Comparison of ENCODE assay signal across 27 cellular contexts in the genomic region with DNA sequence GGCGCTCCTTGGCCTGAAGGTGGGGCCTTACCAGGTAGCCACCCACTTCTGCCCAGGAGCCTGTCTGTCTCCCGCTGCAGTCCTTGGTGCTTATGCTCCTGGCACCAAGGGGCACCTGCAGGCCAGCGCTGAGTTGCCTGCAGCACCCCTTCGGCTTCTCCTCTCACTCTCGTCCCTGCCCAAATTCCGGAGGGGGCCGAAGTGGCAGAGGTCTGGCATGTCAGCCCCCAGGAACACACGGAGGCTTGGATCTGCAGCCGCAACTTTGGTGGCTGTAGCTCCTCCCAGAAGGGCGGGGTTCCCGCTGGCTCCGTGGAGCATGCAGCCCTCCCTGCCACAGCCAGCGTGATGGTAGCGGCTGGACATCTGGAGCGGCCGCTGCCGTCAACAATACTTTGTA. TPM values are rescaled to one million over a fixed set of nuclear protein-coding genes. Genes with fewer than 3 reads are reported as not detected.
"Had no signal": no experiment of that assay in that cellular context is flagged by ENCODE, and none has a peak within 500 bp of the region (broad histone marks: within the 10 kb centered on the region; RNA-seq: fewer than 3 reads in every experiment).

No MANE protein-coding gene starts in this region.

- H3K27me3 ChIP-seq: cardiac muscle cell, SJSA1 had no signal

- H3K27ac Mint-ChIP-seq: activated CD4-positive, alpha-beta memory T cell treated with anti-CD3 and anti-CD28 coated beads for 36 hours; activated CD4-positive, alpha-beta T cell treated with anti-CD3 and anti-CD28 coated beads, Interleukin-2, amount 10 ng/mL, durations not matched to agents 7 days and 5 days; activated T-cell treated with anti-CD3 and anti-CD28 coated beads, Interleukin-2, amount 50 U/mL, for 72 hours; activated T-helper 2 cell treated with anti-CD3 and anti-CD28 coated beads, Interferon-gamma antibody, Interleukin-2, Interleukin-4, amounts not matched to agents 10 μg/mL and 5 μg/mL and 100 μg/mL, durations not matched to agents 14 hours and 24 hours and 36 hours; brain; T-helper 2 cell treated with Interferon-gamma antibody and Interleukin-4, amounts not matched to agents 5 μg/mL and 100 μg/mL, for 36 hours had no signal

- H3K27ac ChIP-seq: cardiac muscle cell, SJSA1 had no signal

- DNase-seq: activated CD4-positive, alpha-beta memory T cell treated with anti-CD3 and anti-CD28 coated beads for 36 hours; activated CD4-positive, alpha-beta T cell treated with anti-CD3 and anti-CD28 coated beads, Interleukin-2, amount 10 ng/mL, durations not matched to agents 7 days and 5 days; activated CD8-positive, alpha-beta memory T cell treated with anti-CD3 and anti-CD28 coated beads for 24 hours; activated naive CD4-positive, alpha-beta T cell treated with anti-CD3 and anti-CD28 coated beads, Interleukin-2, amount 50 U/mL, for 16 hours; activated T-cell treated with anti-CD3 and anti-CD28 coated beads, Interleukin-2, amount 50 U/mL, for 72 hours; amniotic stem cell; Kasumi-1; KBM-7; NCI-H1105 treated with DMSO at 0.1 percent for 48 hours; NCI-H1436 treated with DMSO at 0.1 percent for 48 hours; NCI-H187; NCI-H2081; NCI-H446 treated with DMSO at 0.1 percent for 48 hours; NCI-H524 treated with DMSO at 0.1 percent for 48 hours; NCI-H774; RPMI8226; SHP77; SW 1271 had no signal

- H3K4me3 ChIP-seq: cardiac muscle cell, SJSA1 had no signal

- H3K9me3 ChIP-seq: SJSA1 had no signal

- H3K36me3 ChIP-seq: cardiac muscle cell, SJSA1 had no signal

- FAIRE-seq: astrocyte had no signal

- H3K4me3 Mint-ChIP-seq: activated CD4-positive, alpha-beta memory T cell treated with anti-CD3 and anti-CD28 coated beads for 36 hours; activated CD4-positive, alpha-beta T cell treated with anti-CD3 and anti-CD28 coated beads, Interleukin-2, amount 10 ng/mL, durations not matched to agents 7 days and 5 days; activated T-cell treated with anti-CD3 and anti-CD28 coated beads, Interleukin-2, amount 50 U/mL, for 72 hours; brain; T-helper 2 cell treated with Interferon-gamma antibody and Interleukin-4, amounts not matched to agents 5 μg/mL and 100 μg/mL, for 36 hours had no signal

- ATAC-seq: activated T-cell treated with anti-CD3 and anti-CD28 coated beads, Interleukin-2, amount 50 U/mL, for 72 hours; Panc1; SK-N-SH treated with all-trans-retinoic acid at 6 μM for 48 hours had no signal

- H3K4me1 Mint-ChIP-seq: activated CD4-positive, alpha-beta T cell treated with anti-CD3 and anti-CD28 coated beads, Interleukin-2, amount 10 ng/mL, durations not matched to agents 7 days and 5 days; brain had no signal

- H3K9me3 Mint-ChIP-seq: activated T-helper 2 cell treated with anti-CD3 and anti-CD28 coated beads, Interferon-gamma antibody, Interleukin-2, Interleukin-4, amounts not matched to agents 10 μg/mL and 5 μg/mL and 100 μg/mL, durations not matched to agents 14 hours and 24 hours and 36 hours; brain; T-helper 2 cell treated with Interferon-gamma antibody and Interleukin-4, amounts not matched to agents 5 μg/mL and 100 μg/mL, for 36 hours had no signal

- H3K36me3 Mint-ChIP-seq: activated CD4-positive, alpha-beta memory T cell treated with anti-CD3 and anti-CD28 coated beads for 36 hours; brain had no signal

RNA-seq across cellular contexts. Expression of a gene that starts 37.7 kb away (rescaled TPM):
- total RNA-seq: activated CD4-positive, alpha-beta memory T cell treated with anti-CD3 and anti-CD28 coated beads for 36 hours; activated CD4-positive, alpha-beta T cell treated with anti-CD3 and anti-CD28 coated beads, Interleukin-2, amount 10 ng/mL, durations not matched to agents 7 days and 5 days; activated T-cell treated with anti-CD3 and anti-CD28 coated beads, Interleukin-2, amount 50 U/mL, for 72 hours; activated T-helper 2 cell treated with anti-CD3 and anti-CD28 coated beads, Interferon-gamma antibody, Interleukin-2, Interleukin-4, amounts not matched to agents 10 μg/mL and 5 μg/mL and 100 μg/mL, durations not matched to agents 14 hours and 24 hours and 36 hours; cardiac muscle cell; T-helper 1 cell treated with Interleukin-12 subunit alpha and Interleukin-12 subunit beta and Interleukin-4 antibody, amounts not matched to agents 30 ng/mL and 1 ng/mL, for 36 hours had no signal
